Comparison of ENCODE assay signal across 1 cellular context in genomic region chr4:128635141-128635911, GRCh38.
TF ChIP-seq lines count a peak whose summit lies in the region.

No MANE protein-coding gene starts in this region.

TF ChIP-seq in IMR-90, 13 proteins besides CTCF, POLR2A, EP300 and RAD21 (continued from another document):
- TF ChIP-seq MXI1 (IDR thresholded peaks at IDR 0.05; ENCODE audit: borderline replicate concordance, low read depth, low read length) (no peak), MAZ (IDR thresholded peaks at IDR 0.05; ENCODE audit: borderline replicate concordance, low read depth, low read length) (no peak), RFX5 (IDR thresholded peaks at IDR 0.05; ENCODE audit: low read depth, low read length) (no peak), NFE2L2 (IDR thresholded peaks at IDR 0.05; ENCODE audit: low read depth, low read length) (no peak), USF2 (IDR thresholded peaks at IDR 0.05; ENCODE audit: low read depth, low read length) (peak; percentile 42; the same call in 1 of the 2 replicates), BHLHE40 (IDR thresholded peaks at IDR 0.05; ENCODE audit: low read depth, low read length) (no peak), RCOR1 (IDR thresholded peaks at IDR 0.05; ENCODE audit: insufficient replicate concordance, low read length) (no peak), FOS (IDR thresholded peaks at IDR 0.05; ENCODE audit: low read depth, low read length) (no peak)
- TF ChIP-seq, protein P1, sequence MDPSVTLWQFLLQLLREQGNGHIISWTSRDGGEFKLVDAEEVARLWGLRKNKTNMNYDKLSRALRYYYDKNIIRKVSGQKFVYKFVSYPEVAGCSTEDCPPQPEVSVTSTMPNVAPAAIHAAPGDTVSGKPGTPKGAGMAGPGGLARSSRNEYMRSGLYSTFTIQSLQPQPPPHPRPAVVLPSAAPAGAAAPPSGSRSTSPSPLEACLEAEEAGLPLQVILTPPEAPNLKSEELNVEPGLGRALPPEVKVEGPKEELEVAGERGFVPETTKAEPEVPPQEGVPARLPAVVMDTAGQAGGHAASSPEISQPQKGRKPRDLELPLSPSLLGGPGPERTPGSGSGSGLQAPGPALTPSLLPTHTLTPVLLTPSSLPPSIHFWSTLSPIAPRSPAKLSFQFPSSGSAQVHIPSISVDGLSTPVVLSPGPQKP (IDR thresholded peaks at IDR 0.05; ENCODE audit: borderline replicate concordance, low read depth, low read length), result no peak
